9 cellular contexts compared by ENCODE assay signal in the genomic region with DNA sequence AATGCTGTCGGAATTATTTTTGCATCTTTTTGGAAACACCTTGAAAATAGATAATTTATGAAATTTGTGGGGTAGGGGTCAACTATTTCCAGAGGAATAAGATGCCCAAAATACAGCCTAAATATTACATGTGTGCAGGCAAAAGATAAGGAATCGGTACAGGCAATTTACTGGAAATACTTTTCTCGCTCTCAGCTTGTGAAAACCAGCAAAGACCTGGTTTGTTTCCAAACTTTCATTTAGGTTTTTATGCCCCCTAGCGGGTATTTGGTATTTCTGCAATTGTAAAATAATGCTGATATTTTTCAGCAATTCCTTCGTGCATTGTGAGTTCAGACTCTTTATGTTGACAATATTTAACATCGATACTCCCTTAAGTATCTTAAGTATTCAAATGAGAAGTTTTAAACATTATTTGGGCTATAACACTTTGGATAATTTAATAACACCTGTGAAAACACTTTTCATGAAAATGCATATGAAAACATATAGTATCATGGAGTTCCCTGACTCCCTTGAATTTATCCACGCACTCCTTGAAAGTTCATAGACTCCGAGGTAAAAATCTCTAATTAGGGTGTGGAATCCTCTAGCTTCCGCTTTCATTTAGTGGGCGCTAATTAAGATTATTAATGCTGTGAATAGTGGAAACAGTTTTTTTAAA.
DNase-seq lines count a peak whose midpoint lies in the region; ATAC-seq and TF ChIP-seq lines count a peak whose summit lies in the region.
"Had no signal": no experiment of that assay in that cellular context is flagged by ENCODE, and none has a peak within 500 bp of the region (broad histone marks: within the 10 kb centered on the region; RNA-seq: fewer than 3 reads in every experiment).

No MANE protein-coding gene starts in this region.

- ATAC-seq in DND-41 (ENCODE audit: insufficient read depth, low read depth) (no peak), HG03280 (IDR thresholded peaks at IDR 0.05; ENCODE audit: unreplicated experiment) (no peak)

- H3K4me3 ChIP-seq in DND-41 (ENCODE audit: low read depth in 1 of 2, low read length in 2 of 2), result no peak overlapping the region
- no peak overlapping the region for H3K4me3 ChIP-seq in Peyer's patch
- H3K4me3 ChIP-seq in esophagus muscularis mucosa, result no peak overlapping the region
- H3K4me3 ChIP-seq in retinal pigment epithelial cell (ENCODE audit: low read length), result peak overlapping the region; percentile 11

- no peak for TF ChIP-seq EP300 in esophagus muscularis mucosa (IDR thresholded peaks at IDR 0.05)

- H3K36me3 ChIP-seq in DND-41 (ENCODE audit: insufficient read depth, low read length), result no peaks in the 10 kb centered on the region
- H3K36me3 ChIP-seq in Peyer's patch, result no peaks in the 10 kb centered on the region
- no peaks in the 10 kb centered on the region for H3K36me3 ChIP-seq in esophagus muscularis mucosa

- no peak overlapping the region for H2AFZ ChIP-seq in DND-41 (ENCODE audit: low read depth, low read length)

- H3K4me1 ChIP-seq in DND-41 (ENCODE audit: insufficient read depth, low read length) (no peaks in the 10 kb centered on the region), Peyer's patch (no peaks in the 10 kb centered on the region), esophagus muscularis mucosa (no peaks in the 10 kb centered on the region)

- peak; percentile 66 for TF ChIP-seq CTCF in DND-41 (IDR thresholded peaks at IDR 0.05; ENCODE audit: borderline replicate concordance, extremely low read depth, low read length, poor library complexity, severe bottlenecking)
- peak in 5 of 6 experiments; percentile 36 to 48 (median 44) for TF ChIP-seq CTCF in Peyer's patch (IDR thresholded peaks at IDR 0.05)
- peak; percentile 21 to 59 (median 53) for TF ChIP-seq CTCF in esophagus muscularis mucosa (IDR thresholded peaks at IDR 0.05)
- TF ChIP-seq CTCF in retinal pigment epithelial cell (conservative IDR thresholded peaks at IDR 0.05; ENCODE audit: low read depth, low read length), result peak; percentile 61

- no peaks in the 10 kb centered on the region for H3K79me2 ChIP-seq in DND-41 (ENCODE audit: insufficient read depth, low read length)

- no peaks in the 10 kb centered on the region for H3K9me3 ChIP-seq in DND-41 (ENCODE audit: insufficient read depth, low read length, severe bottlenecking)
- H3K9me3 ChIP-seq in Peyer's patch, result no peaks in the 10 kb centered on the region
- no peaks in the 10 kb centered on the region for H3K9me3 ChIP-seq in esophagus muscularis mucosa

- H3K27me3 ChIP-seq in DND-41 (ENCODE audit: insufficient read depth, low read length, poor library complexity) (no peaks in the 10 kb centered on the region), Peyer's patch (peaks cover 0 to 3% of the 10 kb centered on the region in 2 donors), esophagus muscularis mucosa (no peaks in the 10 kb centered on the region)

- no peak overlapping the region for H3K4me2 ChIP-seq in DND-41 (ENCODE audit: insufficient read depth, low read length)

- in situ Hi-C loops in KBM-7 (cut with MboI; ENCODE audit: low pct_unique_long_range_greater_than_20kb, low sequenced_read_pairs), result no loop called here

- no peak overlapping the region for H3K27ac ChIP-seq in DND-41 (ENCODE audit: low read length)
- no peak overlapping the region for H3K27ac ChIP-seq in Peyer's patch
- H3K27ac ChIP-seq in esophagus muscularis mucosa (replicated peaks in 1 of 4), result no peak overlapping the region
- no peak overlapping the region for H3K27ac ChIP-seq in substantia nigra (ENCODE audit: low read depth, low read length, poor library complexity, severe bottlenecking)

- no peaks in the 10 kb centered on the region for H4K20me1 ChIP-seq in DND-41 (ENCODE audit: insufficient read depth, low read length)

- WGBS in esophagus muscularis mucosa, result 39% methylated on average over 10 of the region's 10 CpGs

- intact Hi-C loops in esophagus muscularis mucosa (cut with DNase I), result no loop called here

- no peak overlapping the region for H3K9ac ChIP-seq in DND-41 (ENCODE audit: low read depth, low read length)

- no peak for DNase-seq in DND-41
- DNase-seq in KBM-7, result peak; percentile 13
- no peak for DNase-seq in Peyer's patch
- no peak for DNase-seq in esophagus muscularis mucosa (ENCODE audit: extremely low spot score)
- no peak for DNase-seq in retinal pigment epithelial cell (ENCODE audit: low read depth)
- no peak for DNase-seq in NCI-H128 (lab: John Stamatoyannopoulos, UW; ENCODE audit: unreplicated experiment)
- DNase-seq in substantia nigra (lab: John Stamatoyannopoulos, UW), result no peak
- DNase-seq: naive B cell had no signal

- no peak for TF ChIP-seq POLR2A in Peyer's patch (IDR thresholded peaks at IDR 0.05)
- TF ChIP-seq POLR2A in esophagus muscularis mucosa (IDR thresholded peaks at IDR 0.05; ENCODE audit: low read depth), result no peak
